9 cellular contexts compared by ENCODE assay signal in genomic region chr2:165157160-165157559, GRCh38. TPM values are rescaled to one million over a fixed set of nuclear protein-coding genes. Genes with fewer than 3 reads are reported as not detected.
"Had no signal": no experiment of that assay in that cellular context is flagged by ENCODE, and none has a peak within 500 bp of the region (broad histone marks: within the 10 kb centered on the region; RNA-seq: fewer than 3 reads in every experiment).

No MANE protein-coding gene starts in this region.

- FAIRE-seq: G401.6, GM12878, GM12891, GM12892, GM18507, GM19239 had no signal

- H3K4me3 ChIP-seq: GM12878 had no signal

- ATAC-seq: GM12878 had no signal

- DNase-seq: GDM1, GF-D8 had no signal

RNA-seq across cellular contexts. Expression of gene SCN3A, which starts 46.7 kb away (rescaled TPM):
- total RNA-seq: G401 had no signal
